ENCODE assay signal across 21 cellular contexts in genomic region chr16:68921654-68922053, GRCh38.
DNase-seq lines count a peak whose midpoint lies in the region; ATAC-seq and TF ChIP-seq lines count a peak whose summit lies in the region.
"Had no signal": no experiment of that assay in that cellular context is flagged by ENCODE, and none has a peak within 500 bp of the region (broad histone marks: within the 10 kb centered on the region; RNA-seq: fewer than 3 reads in every experiment).

No MANE protein-coding gene starts in this region.

- H3K36me3 Mint-ChIP-seq in natural killer cell = no peaks in the 10 kb centered on the region

- ATAC-seq in natural killer cell (no peak), GM21528 (IDR thresholded peaks at IDR 0.05; ENCODE audit: low FRiP score, unreplicated experiment) (no peak)
- ATAC-seq: activated T-cell treated with anti-CD3 and anti-CD28 coated beads, Interleukin-2, amount 50 U/mL, for 4 hours; effector memory CD8-positive, alpha-beta T cell; heart left ventricle; stimulated activated naive CD8-positive, alpha-beta T cell treated with anti-CD3 and anti-CD28 coated beads, Interleukin-15, amount 100 ng/mL, for 72 hours had no signal

- intact Hi-C loops in natural killer cell (cut with micrococcal nuclease) = no loop called here
- intact Hi-C loops in ovary (cut with DNase I) = no loop called here

- H3K27me3 ChIP-seq in kidney epithelial cell (ENCODE audit: control insufficient read depth, insufficient read depth, low read length) (no peaks in the 10 kb centered on the region), ovary (no peaks in the 10 kb centered on the region)
- H3K27me3 ChIP-seq: heart left ventricle, sigmoid colon had no signal

- H3K27ac Mint-ChIP-seq in natural killer cell = no peak overlapping the region
- H3K27ac Mint-ChIP-seq: activated CD4-positive, alpha-beta T cell treated with anti-CD3 and anti-CD28 coated beads, Interleukin-2, amount 10 ng/mL, durations not matched to agents 7 days and 5 days; nephron; stimulated activated naive CD8-positive, alpha-beta T cell treated with anti-CD3 and anti-CD28 coated beads, Interleukin-15, amount 100 ng/mL, for 72 hours; T-helper 1 cell treated with Interleukin-12 subunit alpha and Interleukin-12 subunit beta and Interleukin-4 antibody, amounts not matched to agents 30 μg/mL and 1 μg/mL, for 36 hours had no signal

- no peaks in the 10 kb centered on the region for H3K9me3 Mint-ChIP-seq in natural killer cell
- H3K9me3 Mint-ChIP-seq: activated CD4-positive, alpha-beta T cell treated with anti-CD3 and anti-CD28 coated beads, Interleukin-2, amount 10 ng/mL, durations not matched to agents 7 days and 5 days; activated T-cell treated with anti-CD3 and anti-CD28 coated beads, Interleukin-2, amount 50 U/mL, for 4 hours; brain; effector memory CD8-positive, alpha-beta T cell; nephron; stimulated activated naive CD8-positive, alpha-beta T cell treated with anti-CD3 and anti-CD28 coated beads, Interleukin-15, amount 100 ng/mL, for 72 hours; T-helper 1 cell treated with Interleukin-12 subunit alpha and Interleukin-12 subunit beta and Interleukin-4 antibody, amounts not matched to agents 30 μg/mL and 1 μg/mL, for 36 hours had no signal

- TF ChIP-seq EP300 in ovary (IDR thresholded peaks at IDR 0.05) = no peak

- H3K36me3 ChIP-seq in kidney epithelial cell (ENCODE audit: control insufficient read depth, insufficient read depth, low read length) (no peaks in the 10 kb centered on the region), ovary (no peaks in the 10 kb centered on the region)

- no peak overlapping the region for H3K27ac ChIP-seq in ovary
- H3K27ac ChIP-seq: 22Rv1, heart left ventricle, left ventricle myocardium inferior, sigmoid colon had no signal

- no peaks in the 10 kb centered on the region for H3K4me1 ChIP-seq in ovary (ENCODE audit: insufficient read depth)
- H3K4me1 ChIP-seq: heart left ventricle, left ventricle myocardium inferior, sigmoid colon had no signal

- DNase-seq in DMS53 (lab: John Stamatoyannopoulos, UW) (peak; percentile 11), DMS53 treated with DMSO at 0.1 percent for 48 hours (lab: John Stamatoyannopoulos, UW; ENCODE audit: unreplicated experiment) (no peak), astrocyte of the hippocampus (ENCODE audit: low read depth, low spot score) (peak; percentile 27), kidney epithelial cell (ENCODE audit: low read depth) (peak; percentile 89), HuH-7.5 (ENCODE audit: low spot score) (no peak), natural killer cell (no peak), ovary (no peak)
- DNase-seq: activated CD4-positive, alpha-beta T cell treated with anti-CD3 and anti-CD28 coated beads, Interleukin-2, amount 10 ng/mL, durations not matched to agents 7 days and 5 days; activated T-cell treated with anti-CD3 and anti-CD28 coated beads, Interleukin-2, amount 50 U/mL, for 4 hours; effector memory CD8-positive, alpha-beta T cell; heart left ventricle; left ventricle myocardium inferior; NCI-H1417 treated with DMSO at 0.1 percent for 48 hours; RPMI8226; sigmoid colon; stimulated activated naive CD8-positive, alpha-beta T cell treated with anti-CD3 and anti-CD28 coated beads, Interleukin-15, amount 100 ng/mL, for 72 hours had no signal

- TF ChIP-seq CTCF in kidney epithelial cell (IDR thresholded peaks at IDR 0.05; ENCODE audit: insufficient read depth, low read length, poor library complexity, severe bottlenecking) = no peak
- no peak for TF ChIP-seq CTCF in natural killer cell (IDR thresholded peaks at IDR 0.05)
- TF ChIP-seq CTCF in ovary (IDR thresholded peaks at IDR 0.05) = no peak

- no peaks in the 10 kb centered on the region for H3K27me3 Mint-ChIP-seq in natural killer cell (ENCODE audit: low read depth in 2 of 2)
- H3K27me3 Mint-ChIP-seq: activated CD4-positive, alpha-beta T cell treated with anti-CD3 and anti-CD28 coated beads, Interleukin-2, amount 10 ng/mL, durations not matched to agents 7 days and 5 days; brain; effector memory CD8-positive, alpha-beta T cell; stimulated activated naive CD8-positive, alpha-beta T cell treated with anti-CD3 and anti-CD28 coated beads, Interleukin-15, amount 100 ng/mL, for 72 hours had no signal

- H3K4me3 ChIP-seq in kidney epithelial cell (ENCODE audit: low read depth, low read length) (no peak overlapping the region), ovary (no peak overlapping the region)
- H3K4me3 ChIP-seq: heart left ventricle, left ventricle myocardium inferior, sigmoid colon had no signal

- no peak for TF ChIP-seq POLR2A in ovary (IDR thresholded peaks at IDR 0.05)

- no peaks in the 10 kb centered on the region for H3K9me3 ChIP-seq in ovary
- H3K9me3 ChIP-seq: heart left ventricle, left ventricle myocardium inferior, sigmoid colon had no signal

- H3K4me1 Mint-ChIP-seq in natural killer cell = no peaks in the 10 kb centered on the region
- H3K4me1 Mint-ChIP-seq: activated CD4-positive, alpha-beta T cell treated with anti-CD3 and anti-CD28 coated beads, Interleukin-2, amount 10 ng/mL, durations not matched to agents 7 days and 5 days; nephron; stimulated activated naive CD8-positive, alpha-beta T cell treated with anti-CD3 and anti-CD28 coated beads, Interleukin-15, amount 100 ng/mL, for 72 hours had no signal

- WGBS in ovary, 3 donors = 94 to 97% (median 96%) methylated on average over 2 of the region's 2 CpGs

- no peak overlapping the region for H3K4me3 Mint-ChIP-seq in natural killer cell
- H3K4me3 Mint-ChIP-seq: activated CD4-positive, alpha-beta T cell treated with anti-CD3 and anti-CD28 coated beads, Interleukin-2, amount 10 ng/mL, durations not matched to agents 7 days and 5 days; activated T-cell treated with anti-CD3 and anti-CD28 coated beads, Interleukin-2, amount 50 U/mL, for 4 hours; brain; effector memory CD8-positive, alpha-beta T cell; nephron; stimulated activated naive CD8-positive, alpha-beta T cell treated with anti-CD3 and anti-CD28 coated beads, Interleukin-15, amount 100 ng/mL, for 72 hours; T-helper 1 cell treated with Interleukin-12 subunit alpha and Interleukin-12 subunit beta and Interleukin-4 antibody, amounts not matched to agents 30 μg/mL and 1 μg/mL, for 36 hours had no signal

Comparison
In these comparisons a context has a peak if more than half of its experiments do, and no peak if none do; other contexts are left out.
1. DNase-seq: peak in DMS53 (single experiment), astrocyte of the hippocampus (single experiment) and kidney epithelial cell (single experiment); none in DMS53 treated with DMSO at 0.1 percent for 48 hours (single experiment), HuH-7.5 (single experiment), natural killer cell (single experiment) and ovary (0 of 5).